21 cellular contexts compared by ENCODE assay signal in the genomic region with DNA sequence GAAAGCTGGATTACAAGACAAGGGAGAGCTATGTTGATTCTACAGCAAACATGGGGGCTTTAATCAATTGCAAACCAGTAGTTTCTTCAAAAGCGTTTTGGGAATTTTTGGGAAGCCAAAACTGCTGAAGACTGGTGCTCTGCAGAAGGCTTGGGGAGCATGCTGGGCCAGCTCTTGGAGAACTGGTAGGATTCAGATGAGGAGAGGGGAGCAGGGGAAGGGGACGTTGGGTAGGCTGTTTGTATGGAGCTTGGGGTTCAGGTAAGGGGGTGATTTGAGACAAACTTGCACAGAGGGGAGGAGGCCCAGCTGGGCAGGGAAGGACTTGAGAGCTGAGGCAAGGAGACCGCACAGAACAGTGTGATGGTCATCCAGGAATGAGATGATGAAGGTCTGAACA. TPM values are rescaled to one million over a fixed set of nuclear protein-coding genes. Genes with fewer than 3 reads are reported as not detected.
DNase-seq lines count a peak whose midpoint lies in the region; ATAC-seq and TF ChIP-seq lines count a peak whose summit lies in the region.
"Had no signal": no experiment of that assay in that cellular context is flagged by ENCODE, and none has a peak within 500 bp of the region (broad histone marks: within the 10 kb centered on the region; RNA-seq: fewer than 3 reads in every experiment).

No MANE protein-coding gene starts in this region.

- H3K9me3 ChIP-seq in H9 (ENCODE audit: control insufficient read depth, low read depth, low read length) (no peaks in the 10 kb centered on the region), WERI-Rb-1 (ENCODE audit: severe bottlenecking) (peaks cover 11% of the 10 kb centered on the region), osteoblast (ENCODE audit: low read depth, low read length) (no peaks in the 10 kb centered on the region)
- H3K9me3 ChIP-seq: Peyer's patch had no signal

- no peak overlapping the region for H3K14ac ChIP-seq in H9 (ENCODE audit: insufficient read depth, low read length)

- H3K79me2 ChIP-seq in H9 (ENCODE audit: insufficient read depth, low read length) (no peaks in the 10 kb centered on the region), osteoblast (ENCODE audit: insufficient read depth, low read length) (no peaks in the 10 kb centered on the region)

- no peak overlapping the region for H3K4me2 ChIP-seq in H9 (ENCODE audit: insufficient read depth, insufficient read length, low read length)
- no peak overlapping the region for H3K4me2 ChIP-seq in osteoblast (ENCODE audit: insufficient read depth, low read length)

- no CpG with 5 or more reads among the region's 3 CpGs for WGBS in H9 (ENCODE audit: extremely low coverage, insufficient read length, low lambda C conversion rate)

- no peak overlapping the region for H3K4ac ChIP-seq in H9 (ENCODE audit: low read depth, low read length)

- no peak overlapping the region for H4K5ac ChIP-seq in H9 (ENCODE audit: insufficient read length, low read depth, low read length)

- peaks cover 8% of the 10 kb centered on the region for H3K27me3 Mint-ChIP-seq in H9 (ENCODE audit: low read depth)

- H3K23me2 ChIP-seq in H9 (ENCODE audit: insufficient read length, low read depth, low read length, poor library complexity, severe bottlenecking) = no peaks in the 10 kb centered on the region

- H2AK5ac ChIP-seq in H9 (ENCODE audit: insufficient read length, low read length) = no peak overlapping the region

- H3K36me3 Mint-ChIP-seq in H9 (ENCODE audit: insufficient read depth in 1 of 3, low read depth in 3 of 3) = no peaks in the 10 kb centered on the region
- H3K36me3 Mint-ChIP-seq: CD4-positive, CD25-positive, alpha-beta regulatory T cell had no signal

- no peak overlapping the region for H3K27ac ChIP-seq in H9 (ENCODE audit: insufficient read length, low read depth, low read length)
- no peak overlapping the region for H3K27ac ChIP-seq in WERI-Rb-1
- H3K27ac ChIP-seq in osteoblast (ENCODE audit: low read depth, low read length) = no peak overlapping the region
- no peak overlapping the region for H3K27ac ChIP-seq in dorsolateral prefrontal cortex
- H3K27ac ChIP-seq: Peyer's patch had no signal

- H3K56ac ChIP-seq in H9 (ENCODE audit: insufficient read length, low read depth, low read length) = no peak overlapping the region

- H3K27me3 ChIP-seq in H9 (ENCODE audit: insufficient read depth, low read length) = no peaks in the 10 kb centered on the region
- H3K27me3 ChIP-seq in WERI-Rb-1 (ENCODE audit: insufficient read depth, low read depth, severe bottlenecking) = no peaks in the 10 kb centered on the region
- peaks cover 43% of the 10 kb centered on the region for H3K27me3 ChIP-seq in osteoblast (ENCODE audit: insufficient read depth, low read length)
- H3K27me3 ChIP-seq in dorsolateral prefrontal cortex = no peaks in the 10 kb centered on the region
- H3K27me3 ChIP-seq: Peyer's patch had no signal

- H3K36me3 ChIP-seq in WERI-Rb-1 (no peaks in the 10 kb centered on the region), osteoblast (ENCODE audit: insufficient read depth, low read length) (no peaks in the 10 kb centered on the region)
- H3K36me3 ChIP-seq: Peyer's patch had no signal

- H3K27ac Mint-ChIP-seq in H9 = no peak overlapping the region

- ATAC-seq in left lobe of liver = no peak

- no peak overlapping the region for H3K4me3 Mint-ChIP-seq in H9
- H3K4me3 Mint-ChIP-seq: CD4-positive, CD25-positive, alpha-beta regulatory T cell had no signal

- H3T11ph ChIP-seq in H9 (ENCODE audit: low read length) = no peak overlapping the region

- no peak overlapping the region for H2BK20ac ChIP-seq in H9 (ENCODE audit: low read depth, low read length, poor library complexity, severe bottlenecking)

- H3K79me1 ChIP-seq in H9 (ENCODE audit: insufficient read depth, low read depth, low read length, poor library complexity, severe bottlenecking) = no peaks in the 10 kb centered on the region

- H2BK15ac ChIP-seq in H9 (ENCODE audit: low read depth, low read length) = no peak overlapping the region

- intact Hi-C loops in dorsolateral prefrontal cortex (cut with DNase I) = no loop called here

- DNase-seq in H9 = peak; percentile 14
- peak; percentile 7 for DNase-seq in WERI-Rb-1
- DNase-seq in left lobe of liver (ENCODE audit: low spot score) = peak; percentile 28
- DNase-seq in osteoblast (ENCODE audit: insufficient read length, low spot score, missing footprints) = peak; percentile 66
- DNase-seq in dorsolateral prefrontal cortex = no peak
- DNase-seq in central memory CD4-positive, alpha-beta T cell = no peak
- no peak for DNase-seq in GDM1 (lab: John Stamatoyannopoulos, UW)
- DNase-seq: CD4-positive, CD25-positive, alpha-beta regulatory T cell; COR-L47; DMS 273 treated with DMSO at 0.1 percent for 48 hours; DMS79 treated with DMSO at 0.1 percent for 48 hours; GOT3; IMR-90; MV-4-11; NCI-H1105 treated with DMSO at 0.1 percent for 48 hours; NCI-H2081; NCI-H2171 treated with DMSO at 0.1 percent for 48 hours; NCI-H524 treated with DMSO at 0.1 percent for 48 hours; Peyer's patch had no signal

- peaks cover 3% of the 10 kb centered on the region for H4K20me1 ChIP-seq in H9 (ENCODE audit: control insufficient read depth, insufficient read depth, insufficient read length)
- H4K20me1 ChIP-seq in osteoblast (ENCODE audit: insufficient read depth, low read length) = no peaks in the 10 kb centered on the region

- H4K8ac ChIP-seq in H9 (replicated peaks; ENCODE audit: insufficient read length, low read depth, low read length) = no peak overlapping the region

- H2BK5ac ChIP-seq in H9 (ENCODE audit: insufficient read length, low read length) = no peak overlapping the region

- H3K18ac ChIP-seq in H9 (ENCODE audit: insufficient read length, low read depth, low read length) = no peak overlapping the region

- H3K4me1 ChIP-seq in H9 (ENCODE audit: insufficient read depth, low read length) (no peaks in the 10 kb centered on the region), osteoblast (ENCODE audit: insufficient read depth, low read length) (no peaks in the 10 kb centered on the region)
- H3K4me1 ChIP-seq: Peyer's patch had no signal

- no peak overlapping the region for H2BK12ac ChIP-seq in H9 (ENCODE audit: insufficient read length, low read depth, low read length)

- H2AFZ ChIP-seq in H9 (ENCODE audit: low read length) = no peak overlapping the region
- H2AFZ ChIP-seq in osteoblast (ENCODE audit: low read length) = no peak overlapping the region

- H3K9me3 Mint-ChIP-seq in H9 = no peaks in the 10 kb centered on the region; a peak in 1 of 5 replicates

- no peak overlapping the region for H2BK120ac ChIP-seq in H9 (ENCODE audit: low read depth, low read length, poor library complexity, severe bottlenecking)

- H3K9ac ChIP-seq in H9 (ENCODE audit: extremely low read depth, insufficient read length, low read length) = no peak overlapping the region

- peaks cover 31 to 39% of the 10 kb centered on the region in 2 experiments for H3K4me1 Mint-ChIP-seq in H9
- H3K4me1 Mint-ChIP-seq: CD4-positive, CD25-positive, alpha-beta regulatory T cell had no signal

- no peak overlapping the region for H4K91ac ChIP-seq in H9 (ENCODE audit: insufficient read length, low read depth, low read length)

- H3K4me3 ChIP-seq in WERI-Rb-1 (ENCODE audit: low read depth, low read length) (no peak overlapping the region), osteoblast (ENCODE audit: insufficient read depth, low read length) (no peak overlapping the region), dorsolateral prefrontal cortex (no peak overlapping the region)
- H3K4me3 ChIP-seq: Peyer's patch had no signal

- TF ChIP-seq CTCF in H9 (conservative IDR thresholded peaks at IDR 0.05) = no peak
- TF ChIP-seq CTCF in WERI-Rb-1 (IDR thresholded peaks at IDR 0.05; ENCODE audit: low read depth, low read length) = no peak
- no peak for TF ChIP-seq CTCF in osteoblast (IDR thresholded peaks at IDR 0.05; ENCODE audit: extremely low read depth, low read depth, low read length)
- TF ChIP-seq CTCF in dorsolateral prefrontal cortex (IDR thresholded peaks at IDR 0.05 in 54 of 56, conservative IDR thresholded peaks at IDR 0.05 in 2 of 56; ENCODE audit: low read depth in 1 of 56, partially characterized antibody in 56 of 56) = no peak

- no peak overlapping the region for H3K23ac ChIP-seq in H9 (ENCODE audit: insufficient read length, low read depth, low read length)

RNA-seq across cellular contexts. Expression of a gene that starts 2.6 kb away (rescaled TPM):
- not detected in 2 replicates for total RNA-seq in H9 (2021)
- total RNA-seq in left lobe of liver = not detected
- total RNA-seq in osteoblast = not detected in 2 replicates
- under 1 TPM in 21 of 120 experiments, not detected in 99; 0.26 to 0.91 (median 0.38) TPM for total RNA-seq in dorsolateral prefrontal cortex
- total RNA-seq: CD4-positive, CD25-positive, alpha-beta regulatory T cell; IMR-90; M059J; OCI-LY7; Peyer's patch had no signal

RNA-seq across cellular contexts. Expression of a gene that starts 39.1 kb away (rescaled TPM):
- total RNA-seq in H9 (2021) (1.3 and 3.0 TPM in 2 replicates), left lobe of liver (0.53 TPM), osteoblast (4.0 and 9.1 TPM in 2 replicates), dorsolateral prefrontal cortex (100 to 1,000 TPM in 3 of 120 experiments, 10 to 100 TPM in 117; 45.1 to 109 (median 75.9) TPM)
- total RNA-seq: CD4-positive, CD25-positive, alpha-beta regulatory T cell; OCI-LY7 had no signal

Comparison
In these comparisons a context has a peak if more than half of its experiments do, and no peak if none do; other contexts are left out.
1. DNase-seq: peak in H9 (single experiment), WERI-Rb-1 (single experiment), left lobe of liver (single experiment) and osteoblast (single experiment); none in dorsolateral prefrontal cortex (0 of 10), central memory CD4-positive, alpha-beta T cell (single experiment) and GDM1 (single experiment).